Comparison of ENCODE assay signal across 35 cellular contexts in the genomic region with DNA sequence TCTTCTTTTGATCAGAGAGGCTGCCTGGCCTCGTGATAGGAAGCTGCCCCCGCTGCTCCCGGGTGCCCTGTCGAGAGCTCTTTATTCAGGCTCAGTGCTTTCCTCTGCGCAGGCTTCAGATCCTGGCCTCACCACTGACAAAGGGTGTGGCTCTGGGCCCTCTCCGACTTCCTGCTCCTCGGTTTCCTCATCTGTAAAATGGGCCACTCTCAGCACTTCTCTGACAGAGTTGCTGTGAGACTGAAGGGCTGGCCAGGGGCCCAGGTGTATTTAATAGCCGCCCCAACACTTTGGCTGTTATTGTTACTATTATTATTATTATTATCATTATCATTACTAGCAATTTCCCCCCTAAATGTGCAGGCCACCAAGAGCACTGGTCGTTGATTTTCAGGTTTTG.
"Had no signal": no experiment of that assay in that cellular context is flagged by ENCODE, and none has a peak within 500 bp of the region (broad histone marks: within the 10 kb centered on the region; RNA-seq: fewer than 3 reads in every experiment).

No MANE protein-coding gene starts in this region.

- H3K4me3 ChIP-seq: PC-9 had no signal

- DNase-seq: activated B cell treated with CpG ODN at 0.5 μM for 24 hours; activated CD4-positive, alpha-beta T cell treated with anti-CD3 and anti-CD28 coated beads for 4 hours; activated CD4-positive, alpha-beta T cell treated with anti-CD3 and anti-CD28 coated beads, Interleukin-2, amount 50 U/mL, for 1 hour; activated CD4-positive, CD25-positive, alpha-beta regulatory T cell treated with anti-CD3 and anti-CD28 coated beads, Interleukin-2, amount 50 U/mL, for 72 hours; activated CD8-positive, alpha-beta T cell treated with anti-CD3 and anti-CD28 coated beads for 36 hours; activated gamma-delta T cell; activated naive CD4-positive, alpha-beta T cell treated with anti-CD3 and anti-CD28 coated beads for 36 hours; activated naive CD8-positive, alpha-beta T cell treated with anti-CD3 and anti-CD28 coated beads, Interleukin-2, amount 50 U/mL, for 24 hours; activated T-cell treated with anti-CD3 and anti-CD28 coated beads, Interleukin-2, amount 50 U/mL, for 1 hour; anterior cingulate cortex; caudate nucleus; cerebellar nuclear complex; MM.1S; MV-4-11; NCI-H1092; NCI-H146; NCI-H187; NCI-H2029 treated with DMSO at 0.1 percent for 48 hours; NCI-H2107; NCI-H2171; NCI-H510A; NCI-H748 treated with DMSO at 0.1 percent for 48 hours; NK-92 treated with Interleukin-12 subunit alpha and Interleukin-12 subunit beta, amount 100 ng/mL, for 24 hours; PC-9; SIG-M5; T-cell; T-helper 2 cell; T-helper 9 cell had no signal

- FAIRE-seq: bronchial epithelial cell, RCC 7860 had no signal

- H3K27ac ChIP-seq: KMS-11, RWPE1, VCaP had no signal

- ATAC-seq: activated CD8-positive, alpha-beta T cell treated with anti-CD3 and anti-CD28 coated beads for 36 hours; activated naive CD8-positive, alpha-beta T cell treated with anti-CD3 and anti-CD28 coated beads, Interleukin-2, amount 50 U/mL, for 24 hours; Right ventricle myocardium inferior; SK-N-SH treated with all-trans-retinoic acid at 6 μM for 48 hours; T-cell had no signal

- H3K9ac ChIP-seq: KMS-11 had no signal

- H2AFZ ChIP-seq: PC-9 had no signal

- H3K4me2 ChIP-seq: KMS-11, PC-9 had no signal
